Comparison of ENCODE assay signal across 11 cellular contexts in the genomic region with DNA sequence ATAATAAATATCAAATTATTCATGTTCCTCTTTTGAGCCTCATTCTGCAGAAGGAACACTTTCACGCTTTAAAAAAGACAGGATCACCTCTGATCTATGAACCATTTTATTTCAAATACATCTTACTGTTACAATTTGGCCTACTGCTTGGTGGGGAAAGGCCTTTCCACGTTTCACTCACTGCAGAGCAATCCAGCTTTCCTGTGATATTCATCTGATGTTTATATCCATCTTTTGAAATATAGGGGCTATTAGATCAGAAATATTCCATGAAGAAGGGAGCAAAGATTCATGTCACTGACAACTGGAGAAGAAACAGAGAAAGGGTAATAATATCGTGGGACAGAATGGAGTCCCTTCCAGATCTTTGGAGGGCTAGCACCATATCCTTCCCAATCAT.
"Had no signal": no experiment of that assay in that cellular context is flagged by ENCODE, and none has a peak within 500 bp of the region (broad histone marks: within the 10 kb centered on the region; RNA-seq: fewer than 3 reads in every experiment).

No MANE protein-coding gene starts in this region.

- H3K36me3 ChIP-seq: HAP-1 had no signal

- H3K9me3 ChIP-seq: HAP-1 had no signal

- H2AFZ ChIP-seq: GM23248, GM23338 had no signal

- H3K27ac ChIP-seq: GM23248 had no signal

- ATAC-seq: GM23338, HCT116 had no signal

- H3K4me3 ChIP-seq: GM23248, GM23338, HAP-1 had no signal

- H3K4me2 ChIP-seq: GM23338 had no signal

- FAIRE-seq: H1, H54 had no signal

- H3K9me3 Mint-ChIP-seq: GM23338, H9, HFFc6 had no signal

- H3K4me3 Mint-ChIP-seq: GM23338, H9, HFFc6 had no signal

- H3K4me1 ChIP-seq: HAP-1 had no signal

- H3K27ac Mint-ChIP-seq: GM23338, H9, HFFc6 had no signal

- H3K9ac ChIP-seq: GM23248 had no signal

- DNase-seq: GM23248, GOT3, H7, H9, HCEC 1CT, HFFc6 had no signal
